8 cellular contexts compared by ENCODE assay signal in genomic region chr5:132491368-132492364, GRCh38. TPM values are rescaled to one million over a fixed set of nuclear protein-coding genes. Genes with fewer than 3 reads are reported as not detected.
DNase-seq lines count a peak whose midpoint lies in the region; ATAC-seq and TF ChIP-seq lines count a peak whose summit lies in the region.

No MANE protein-coding gene starts in this region.

- H3K27me3 Mint-ChIP-seq in osteocyte (ENCODE audit: unreplicated experiment), result no peaks in the 10 kb centered on the region

- peaks cover 23% of the 10 kb centered on the region for H3K36me3 Mint-ChIP-seq in osteocyte (ENCODE audit: unreplicated experiment)

- DNase-seq in epithelial cell of proximal tubule (ENCODE audit: low read depth) (no peak), osteocyte (ENCODE audit: extremely low spot score, unreplicated experiment) (peak; percentile 79), GM13976 (ENCODE audit: low spot score) (no peak), NCI-H146 treated with DMSO at 0.1 percent for 48 hours (lab: John Stamatoyannopoulos, UW; ENCODE audit: unreplicated experiment) (no peak)

- peak; percentile 8 for ATAC-seq in GM18520 (IDR thresholded peaks at IDR 0.05; ENCODE audit: unreplicated experiment)
- peak; percentile 17 for ATAC-seq in HG02970 (IDR thresholded peaks at IDR 0.05; ENCODE audit: low FRiP score, unreplicated experiment)
- no peak for ATAC-seq in HG02870 (IDR thresholded peaks at IDR 0.05; ENCODE audit: unreplicated experiment)

- TF ChIP-seq CTCF in WI38 (IDR thresholded peaks at IDR 0.05; ENCODE audit: low read depth, low read length), result no peak
- TF ChIP-seq CTCF in epithelial cell of proximal tubule (conservative IDR thresholded peaks at IDR 0.05; ENCODE audit: low read depth, low read length), result no peak
- TF ChIP-seq CTCF in osteocyte (IDR thresholded peaks at IDR 0.05), result no peak
- TF ChIP-seq CTCF in GM13976 (IDR thresholded peaks at IDR 0.05; ENCODE audit: borderline replicate concordance, control extremely low read depth, extremely low read depth, insufficient read depth, missing control alignments), result no peak

- H3K4me3 ChIP-seq in WI38 (ENCODE audit: low read depth, low read length) (peak overlapping the region; percentile 50), epithelial cell of proximal tubule (ENCODE audit: low read depth, low read length) (peak overlapping the region; percentile 77)

- H3K9me3 Mint-ChIP-seq in osteocyte (ENCODE audit: unreplicated experiment), result no peaks in the 10 kb centered on the region

- in situ Hi-C loops in GM13976 (cut with MboI; ENCODE audit: low sequenced_read_pairs, unreplicated experiment), result no loop called here

- H3K4me1 Mint-ChIP-seq in osteocyte (ENCODE audit: unreplicated experiment), result peaks cover 65% of the 10 kb centered on the region

- peak overlapping the region; percentile 78 for H3K27ac Mint-ChIP-seq in osteocyte (ENCODE audit: unreplicated experiment)

- peak overlapping the region; percentile 67 for H3K4me3 Mint-ChIP-seq in osteocyte (ENCODE audit: unreplicated experiment)

RNA-seq across cellular contexts. Expression of gene IRF1, which starts 1.1 kb away (rescaled TPM):
- total RNA-seq in epithelial cell of proximal tubule (33.0 and 41.5 TPM in 2 replicates), osteocyte (50.2 and 58.9 TPM in 2 replicates)

RNA-seq across cellular contexts. Expression of gene IL5, which starts 51.7 kb away (rescaled TPM):
- total RNA-seq in epithelial cell of proximal tubule (not detected in 2 replicates), osteocyte (not detected in 2 replicates)
